Comparison of ENCODE assay signal across 17 cellular contexts in the genomic region with DNA sequence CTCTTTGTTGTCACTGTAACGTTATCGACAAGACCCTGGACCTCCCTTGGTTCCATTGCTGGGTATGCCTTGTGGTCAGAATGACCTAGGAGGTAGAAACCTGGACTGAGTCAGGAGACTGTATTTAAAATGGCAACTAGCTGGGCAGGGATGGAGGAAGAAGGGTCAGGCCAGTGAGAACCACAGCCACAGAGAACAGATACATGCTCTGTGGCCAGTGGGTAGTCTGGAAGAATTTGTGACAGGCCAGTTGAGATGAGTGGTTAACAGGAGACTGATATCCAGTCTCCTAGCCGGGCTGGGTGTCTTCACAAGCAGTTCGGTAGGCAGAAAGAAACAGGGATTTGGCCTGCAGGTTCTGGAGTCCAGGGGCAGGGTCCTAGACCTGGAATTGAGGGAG. TPM values are rescaled to one million over a fixed set of nuclear protein-coding genes. Genes with fewer than 3 reads are reported as not detected.
DNase-seq lines count a peak whose midpoint lies in the region; ATAC-seq and TF ChIP-seq lines count a peak whose summit lies in the region.
"Had no signal": no experiment of that assay in that cellular context is flagged by ENCODE, and none has a peak within 500 bp of the region (broad histone marks: within the 10 kb centered on the region; RNA-seq: fewer than 3 reads in every experiment).

No MANE protein-coding gene starts in this region.

- no peak for DNase-seq in CD4-positive, alpha-beta T cell
- DNase-seq in Caco-2 (no peak), neural crest cell (ENCODE audit: low read depth, low spot score) (no peak), neural progenitor cell (ENCODE audit: low spot score) (no peak), NOMO-1 treated with dmso at 0.1 percent for 144 hours (lab: John Stamatoyannopoulos, UW; ENCODE audit: unreplicated experiment) (no peak), thyroid gland (no peak)
- no peak for DNase-seq in activated naive CD8-positive, alpha-beta T cell treated with anti-CD3 and anti-CD28 coated beads for 36 hours
- DNase-seq: DMS153; erythroblast; NCI-H1930; NCI-H446; ovary; sigmoid colon; stimulated activated CD4-positive, alpha-beta T cell treated with anti-CD3 and anti-CD28 coated beads, Interleukin-2, amount 100 ng/mL, for 24 hours had no signal

- peak overlapping the region; percentile 96 for H3K27ac Mint-ChIP-seq in CD4-positive, alpha-beta T cell
- peak overlapping the region; percentile 10 for H3K27ac Mint-ChIP-seq in Caco-2 (ENCODE audit: unreplicated experiment)
- peak overlapping the region; percentile 91 for H3K27ac Mint-ChIP-seq in activated naive CD8-positive, alpha-beta T cell treated with anti-CD3 and anti-CD28 coated beads for 36 hours
- H3K27ac Mint-ChIP-seq in neural crest cell (ENCODE audit: unreplicated experiment): peak overlapping the region; percentile 72
- no peak overlapping the region for H3K27ac Mint-ChIP-seq in neural progenitor cell
- H3K27ac Mint-ChIP-seq: B cell had no signal

- H3K4me3 ChIP-seq in Caco-2 (ENCODE audit: low read depth, low read length) (no peak overlapping the region), neural progenitor cell (no peak overlapping the region), thyroid gland (replicated peaks in 1 of 3) (no peak overlapping the region)
- H3K4me3 ChIP-seq: K562, ovary, sigmoid colon had no signal

- WGBS in thyroid gland, 2 donors: 77 to 87% methylated on average over 4 of the region's 4 CpGs

- intact Hi-C loops in CD4-positive, alpha-beta T cell (cut with DNase I, micrococcal nuclease): loop anchor here in 1 of 2 experiments (5.0 kb wide), 1 partner anchor 42 kb away; no protein-coding TSS in a partner anchor
- intact Hi-C loops in Caco-2 (cut with micrococcal nuclease; ENCODE audit: unreplicated experiment) (no loop called here), thyroid gland (cut with DNase I) (no loop called here)

- no peak for TF ChIP-seq POLR2A in thyroid gland (IDR thresholded peaks at IDR 0.05)

- H3K27ac ChIP-seq in CD4-positive, alpha-beta T cell (ENCODE audit: low read depth, low read length): peak overlapping the region; percentile 36
- H3K27ac ChIP-seq in neural progenitor cell (no peak overlapping the region), thyroid gland (peak overlapping the region in 1 of 3 donors; percentile 2)

- no peaks in the 10 kb centered on the region for H3K9me3 ChIP-seq in CD4-positive, alpha-beta T cell (ENCODE audit: control insufficient read depth, low read length)
- H3K9me3 ChIP-seq in Caco-2: no peaks in the 10 kb centered on the region
- no peaks in the 10 kb centered on the region for H3K9me3 ChIP-seq in neural progenitor cell (ENCODE audit: low read depth)
- no peaks in the 10 kb centered on the region for H3K9me3 ChIP-seq in thyroid gland
- H3K9me3 ChIP-seq: ovary, sigmoid colon had no signal

- H3K79me2 ChIP-seq in neural progenitor cell (ENCODE audit: low read depth): no peaks in the 10 kb centered on the region

- POLR2A ChIA-PET in CD4-positive, alpha-beta T cell (lab: Charles Lee): interaction anchor here (0.6 to 5.2 kb wide), 15 partner anchors 10 to 165 kb away, joined by 3 to 69 read pairs (median 5); partner anchors contain the start of gene SNRK
- POLR2A ChIA-PET in Caco-2 (lab: Charles Lee): no interaction called here

- H3K9me3 Mint-ChIP-seq in CD4-positive, alpha-beta T cell: peaks cover 3% of the 10 kb centered on the region
- H3K9me3 Mint-ChIP-seq in Caco-2 (ENCODE audit: unreplicated experiment) (no peaks in the 10 kb centered on the region), neural crest cell (no peaks in the 10 kb centered on the region), neural progenitor cell (peaks cover under 1% of the 10 kb centered on the region)
- H3K9me3 Mint-ChIP-seq in activated naive CD8-positive, alpha-beta T cell treated with anti-CD3 and anti-CD28 coated beads for 36 hours: peaks cover 4% of the 10 kb centered on the region

- no peak overlapping the region for H2AFZ ChIP-seq in neural progenitor cell (replicated peaks)

- peaks cover 100% of the 10 kb centered on the region for H3K36me3 Mint-ChIP-seq in CD4-positive, alpha-beta T cell (ENCODE audit: low read depth)
- H3K36me3 Mint-ChIP-seq in Caco-2 (ENCODE audit: insufficient read depth, unreplicated experiment) (peaks cover 80% of the 10 kb centered on the region), neural crest cell (ENCODE audit: low read depth) (peaks cover 50% of the 10 kb centered on the region), neural progenitor cell (peaks cover 53% of the 10 kb centered on the region)
- peaks cover 87% of the 10 kb centered on the region for H3K36me3 Mint-ChIP-seq in activated naive CD8-positive, alpha-beta T cell treated with anti-CD3 and anti-CD28 coated beads for 36 hours

- H4K20me1 ChIP-seq in neural progenitor cell (ENCODE audit: low read depth): peaks cover 11% of the 10 kb centered on the region

- H3K36me3 ChIP-seq in Caco-2 (ENCODE audit: control insufficient read depth, insufficient read depth, low read length) (peaks cover 2% of the 10 kb centered on the region; the same call in 1 of the 2 replicates), neural progenitor cell (peaks cover under 1% of the 10 kb centered on the region), thyroid gland (peaks cover 45 to 47% of the 10 kb centered on the region in 2 donors)
- H3K36me3 ChIP-seq: ovary had no signal

- no peaks in the 10 kb centered on the region for H3K27me3 ChIP-seq in CD4-positive, alpha-beta T cell (ENCODE audit: control insufficient read depth, insufficient read depth, low read length)
- no peaks in the 10 kb centered on the region for H3K27me3 ChIP-seq in Caco-2 (replicated peaks; ENCODE audit: control insufficient read depth, insufficient read depth, low read length)
- H3K27me3 ChIP-seq in neural progenitor cell: no peaks in the 10 kb centered on the region
- H3K27me3 ChIP-seq in thyroid gland: no peaks in the 10 kb centered on the region
- H3K27me3 ChIP-seq: ovary, sigmoid colon had no signal

- H3K4me1 Mint-ChIP-seq in CD4-positive, alpha-beta T cell (ENCODE audit: low read depth): peaks cover 90% of the 10 kb centered on the region
- H3K4me1 Mint-ChIP-seq in Caco-2 (ENCODE audit: low read depth, unreplicated experiment): no peaks in the 10 kb centered on the region
- peaks cover 69% of the 10 kb centered on the region for H3K4me1 Mint-ChIP-seq in activated naive CD8-positive, alpha-beta T cell treated with anti-CD3 and anti-CD28 coated beads for 36 hours
- peaks cover 12% of the 10 kb centered on the region for H3K4me1 Mint-ChIP-seq in neural crest cell
- peaks cover 4% of the 10 kb centered on the region for H3K4me1 Mint-ChIP-seq in neural progenitor cell
- H3K4me1 Mint-ChIP-seq: B cell had no signal

- no peak overlapping the region for H3K4me2 ChIP-seq in neural progenitor cell

- H3K27me3 Mint-ChIP-seq in CD4-positive, alpha-beta T cell: no peaks in the 10 kb centered on the region
- no peaks in the 10 kb centered on the region for H3K27me3 Mint-ChIP-seq in Caco-2 (ENCODE audit: insufficient read depth, unreplicated experiment)
- H3K27me3 Mint-ChIP-seq in activated naive CD8-positive, alpha-beta T cell treated with anti-CD3 and anti-CD28 coated beads for 36 hours: no peaks in the 10 kb centered on the region
- H3K27me3 Mint-ChIP-seq in neural crest cell (ENCODE audit: low read depth): no peaks in the 10 kb centered on the region
- no peaks in the 10 kb centered on the region for H3K27me3 Mint-ChIP-seq in neural progenitor cell (ENCODE audit: insufficient read depth, low read depth)
- H3K27me3 Mint-ChIP-seq: B cell had no signal

- CTCF ChIA-PET in CD4-positive, alpha-beta T cell (lab: Charles Lee): interaction anchor here (0.9 kb wide), 1 partner anchor 158 kb away, joined by 4 read pairs; no protein-coding TSS in a partner anchor
- CTCF ChIA-PET in Caco-2 (lab: Charles Lee): no interaction called here

- peak overlapping the region; percentile 58 for H3K4me3 Mint-ChIP-seq in CD4-positive, alpha-beta T cell
- no peak overlapping the region for H3K4me3 Mint-ChIP-seq in Caco-2 (ENCODE audit: unreplicated experiment)
- no peak overlapping the region for H3K4me3 Mint-ChIP-seq in activated naive CD8-positive, alpha-beta T cell treated with anti-CD3 and anti-CD28 coated beads for 36 hours
- no peak overlapping the region for H3K4me3 Mint-ChIP-seq in neural crest cell
- no peak overlapping the region for H3K4me3 Mint-ChIP-seq in neural progenitor cell
- H3K4me3 Mint-ChIP-seq: B cell had no signal

- ATAC-seq in CD4-positive, alpha-beta T cell (ENCODE audit: poor library complexity): no peak
- ATAC-seq: HCT116, K562 had no signal

- H3F3A ChIP-seq in neural progenitor cell (ENCODE audit: low read depth): no peaks in the 10 kb centered on the region

- no peak for TF ChIP-seq CTCF in CD4-positive, alpha-beta T cell (IDR thresholded peaks at IDR 0.05)
- TF ChIP-seq CTCF in Caco-2 (IDR thresholded peaks at IDR 0.05; ENCODE audit: insufficient read depth in 1 of 2, low read depth in 1 of 2, low read length in 1 of 2, severe bottlenecking in 1 of 2, unreplicated experiment in 1 of 2): no peak
- no peak for TF ChIP-seq CTCF in neural crest cell (conservative IDR thresholded peaks at IDR 0.05)
- TF ChIP-seq CTCF in neural progenitor cell (IDR thresholded peaks at IDR 0.05): no peak
- no peak for TF ChIP-seq CTCF in thyroid gland (IDR thresholded peaks at IDR 0.05)

- BruUV-seq in Caco-2 (replicated peaks; lab: Mats Ljungman, UMichigan): no TSS peak

- no peak overlapping the region for H3K9ac ChIP-seq in neural progenitor cell

- no peaks in the 10 kb centered on the region for H3K4me1 ChIP-seq in Caco-2
- no peaks in the 10 kb centered on the region for H3K4me1 ChIP-seq in neural progenitor cell
- H3K4me1 ChIP-seq in thyroid gland: peaks cover 5 to 12% of the 10 kb centered on the region in 2 donors

RNA-seq across cellular contexts. Expression of gene SNRK, which starts 58.9 kb away (rescaled TPM):
- 100 to 1,000 TPM; 215 to 217 TPM for total RNA-seq in CD4-positive, alpha-beta T cell
- total RNA-seq in Caco-2 (2022) (23.1 and 25.4 TPM in 2 replicates), neural crest cell (18.2 and 21.4 TPM in 2 replicates), neural progenitor cell (ENCODE audit: low replicate concordance) (25.2 and 26.1 TPM in 2 replicates), thyroid gland (10 to 100 TPM; 44.2 to 90.5 (median 65.0) TPM)
- 10 to 100 TPM; 26.8 to 29.3 TPM for total RNA-seq in activated naive CD8-positive, alpha-beta T cell treated with anti-CD3 and anti-CD28 coated beads for 36 hours
